ENCODE assay signal across 8 cellular contexts in genomic region chr1:52963101-52963500, GRCh38.
"Had no signal": no experiment of that assay in that cellular context is flagged by ENCODE, and none has a peak within 500 bp of the region (broad histone marks: within the 10 kb centered on the region; RNA-seq: fewer than 3 reads in every experiment).

No MANE protein-coding gene starts in this region.

- H3K9me3 Mint-ChIP-seq: HFFc6 had no signal

- H3K36me3 ChIP-seq: HAP-1 had no signal

- H2AFZ ChIP-seq: GM23248 had no signal

- H3K9me3 ChIP-seq: HAP-1 had no signal

- H3K27ac ChIP-seq: GM23248 had no signal

- H3K4me3 ChIP-seq: GM23248, HAP-1 had no signal

- DNase-seq: GM23248, GOT3, H7, HFFc6, IMR-90 had no signal

- FAIRE-seq: HTR-8/SVneo had no signal

- ATAC-seq: HCT116 had no signal

- H3K27ac Mint-ChIP-seq: HFFc6 had no signal

- H3K4me3 Mint-ChIP-seq: HFFc6 had no signal

- H3K9ac ChIP-seq: GM23248 had no signal
